Comparison of ENCODE assay signal across 1 cellular context in the genomic region with DNA sequence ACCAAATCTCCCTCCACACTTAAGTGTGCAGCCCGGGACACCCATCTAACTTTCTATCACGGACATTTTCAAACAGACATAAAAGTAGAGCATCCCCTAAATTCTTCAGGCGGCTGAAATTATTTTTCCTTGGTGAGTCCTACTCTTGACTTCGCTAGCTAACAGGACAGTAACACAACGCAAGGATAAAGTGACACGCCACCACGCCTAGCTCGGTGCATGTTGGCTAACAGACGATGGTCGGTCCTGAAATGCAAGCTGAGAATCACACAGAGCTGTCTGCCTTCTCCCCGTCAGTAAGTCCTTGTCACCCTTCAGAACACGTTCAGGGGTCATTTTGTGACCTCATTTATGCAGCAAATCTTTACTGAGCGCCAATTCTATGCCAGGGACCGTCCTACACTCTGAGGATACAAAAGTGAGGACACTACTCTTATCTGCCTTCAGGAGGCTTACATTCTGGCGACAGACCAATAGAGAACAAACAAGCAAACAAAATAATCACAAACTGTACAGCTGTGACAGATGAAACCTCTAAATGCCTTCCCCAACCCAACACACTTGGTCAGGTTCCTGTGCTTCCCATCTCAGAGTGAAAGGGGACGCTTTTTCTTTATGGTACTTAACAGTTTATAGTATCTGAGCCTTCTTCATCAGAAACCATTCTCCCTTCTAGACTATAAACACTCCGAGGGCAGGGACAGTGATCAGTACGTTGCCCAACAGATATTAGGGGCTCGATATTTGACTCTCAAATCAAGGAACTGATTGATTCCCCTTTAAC.
TF ChIP-seq lines count a peak whose summit lies in the region.

No MANE protein-coding gene starts in this region.

TF ChIP-seq in H1, 55 proteins besides CTCF, POLR2A, EP300 and RAD21:
- TF ChIP-seq TAF7 (optimal IDR thresholded peaks at IDR 0.05; ENCODE audit: borderline replicate concordance, low read depth, low read length) (no peak), RXRA (IDR thresholded peaks at IDR 0.05; ENCODE audit: insufficient read depth, low read depth, low read length) (no peak), CTBP2 (IDR thresholded peaks at IDR 0.05; ENCODE audit: borderline replicate concordance, insufficient read depth, insufficient read length, low read length) (no peak), MAFK (IDR thresholded peaks at IDR 0.05; ENCODE audit: low read depth, low read length) (no peak), SIN3A (conservative IDR thresholded peaks at IDR 0.05 in 1 of 2, IDR thresholded peaks at IDR 0.05 in 1 of 2; ENCODE audit: low read depth in 1 of 2, low read length in 2 of 2) (no peak), SAP30 (IDR thresholded peaks at IDR 0.05; ENCODE audit: insufficient read depth, insufficient replicate concordance, low read length) (no peak), BCL11A (IDR thresholded peaks at IDR 0.05; ENCODE audit: low read depth in 2 of 2, low read length in 2 of 2) (no peak), GTF2F1 (IDR thresholded peaks at IDR 0.05; ENCODE audit: borderline replicate concordance, low read depth, low read length) (no peak), HDAC6 (IDR thresholded peaks at IDR 0.05; ENCODE audit: low read depth, low read length) (no peak)
